9 cellular contexts compared by ENCODE assay signal in the genomic region with DNA sequence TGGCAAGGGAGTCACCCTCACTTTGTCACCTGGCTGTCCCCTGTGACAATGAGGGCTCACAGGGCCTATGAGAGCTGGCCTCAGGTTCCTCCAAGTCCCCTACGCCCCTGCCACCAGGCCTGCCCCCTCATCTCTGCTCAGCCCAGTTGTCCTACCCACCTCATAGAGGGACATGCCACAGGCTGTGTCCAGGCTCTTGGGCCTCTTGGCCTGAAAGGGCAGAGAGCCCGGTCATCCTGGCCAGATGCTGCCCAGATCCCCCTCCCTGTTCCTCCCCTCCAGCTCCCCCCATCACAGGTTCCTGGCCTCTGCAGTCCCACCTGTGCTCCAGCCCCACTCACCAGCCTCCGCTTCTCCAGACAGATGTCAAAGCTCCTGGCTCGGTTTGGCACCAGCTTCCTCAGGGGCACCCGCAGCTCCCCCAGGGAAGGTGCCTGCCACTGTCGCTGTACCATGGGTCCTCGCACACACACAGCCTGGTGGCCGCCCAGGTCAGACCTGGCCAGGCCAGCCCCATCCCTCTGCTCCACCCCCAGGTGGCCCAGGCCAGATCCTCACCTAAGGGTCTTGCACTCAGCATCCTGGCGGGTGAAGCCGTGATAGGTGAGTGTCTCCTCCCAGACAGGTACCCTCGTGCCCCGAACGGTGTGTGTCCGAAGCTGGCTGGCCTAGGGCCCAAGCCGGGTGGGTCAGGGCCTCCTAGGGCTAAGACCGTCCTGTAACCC. TPM values are rescaled to one million over a fixed set of nuclear protein-coding genes. Genes with fewer than 3 reads are reported as not detected.
DNase-seq lines count a peak whose midpoint lies in the region; ATAC-seq and TF ChIP-seq lines count a peak whose summit lies in the region.
"Had no signal": no experiment of that assay in that cellular context is flagged by ENCODE, and none has a peak within 500 bp of the region (broad histone marks: within the 10 kb centered on the region; RNA-seq: fewer than 3 reads in every experiment).

No MANE protein-coding gene starts in this region.

- no peaks in the 10 kb centered on the region for H3K27me3 ChIP-seq in CD4-positive, alpha-beta memory T cell (ENCODE audit: insufficient read depth, low read length)
- H3K27me3 ChIP-seq in neuronal stem cell (ENCODE audit: control insufficient read depth in 3 of 3, insufficient read depth in 3 of 3, low read depth in 1 of 3, low read length in 3 of 3) = peaks cover 0 to 9% (median 0%) of the 10 kb centered on the region in 3 experiments

- no peak overlapping the region for H4K91ac ChIP-seq in neuronal stem cell (ENCODE audit: low read depth, low read length, poor library complexity)

- H3K27ac Mint-ChIP-seq in CD4-positive, alpha-beta memory T cell = peak overlapping the region; percentile 97 to 99 (median 98)

- POLR2A ChIA-PET in CD4-positive, alpha-beta memory T cell (lab: Charles Lee; ENCODE audit: partially characterized antibody) = interaction anchor here (0.7 to 5.2 kb wide), 13 partner anchors 12 to 375 kb away, joined by 3 to 44 read pairs (median 4); a partner anchor contains a TSS

- DNase-seq in CD4-positive, alpha-beta memory T cell = no peak
- peak; percentile 69 for DNase-seq in coronary artery (ENCODE audit: low spot score)
- no peak for DNase-seq in neuronal stem cell (ENCODE audit: low spot score)
- no peak for DNase-seq in NOMO-1 treated with DMSO at 0.1 percent for 48 hours (lab: John Stamatoyannopoulos, UW; ENCODE audit: unreplicated experiment)
- DNase-seq: NCI-H524 treated with DMSO at 0.1 percent for 48 hours had no signal

- H3K9me3 ChIP-seq in CD4-positive, alpha-beta memory T cell (ENCODE audit: control insufficient read depth in 1 of 2, low read length in 2 of 2) = no peaks in the 10 kb centered on the region
- H3K9me3 ChIP-seq in KOPT-K1 (ENCODE audit: insufficient read depth, low read length, poor library complexity, severe bottlenecking) (no peaks in the 10 kb centered on the region), neuronal stem cell (replicated peaks in 1 of 2; ENCODE audit: control insufficient read depth in 2 of 2, insufficient read depth in 1 of 2, low read depth in 1 of 2, low read length in 2 of 2) (peaks cover 0 to 4% of the 10 kb centered on the region in 2 donors)

- peak overlapping the region; percentile 80 to 88 (median 85) for H3K4me3 Mint-ChIP-seq in CD4-positive, alpha-beta memory T cell

- no peak for TF ChIP-seq CTCF in coronary artery (IDR thresholded peaks at IDR 0.05)

- H2BK120ac ChIP-seq in neuronal stem cell (ENCODE audit: low read depth, low read length) = no peak overlapping the region

- H2BK15ac ChIP-seq in neuronal stem cell (ENCODE audit: low read length) = peak overlapping the region; percentile 74

- intact Hi-C loops in CD4-positive, alpha-beta memory T cell (cut with micrococcal nuclease) = loop anchor here (1.0 to 2.0 kb wide), 3 partner anchors 9 to 44 kb away; a partner anchor contains a TSS

- peaks cover 2% of the 10 kb centered on the region for H3K79me1 ChIP-seq in neuronal stem cell (ENCODE audit: low read depth, low read length)

- no peak overlapping the region for H4K8ac ChIP-seq in neuronal stem cell (ENCODE audit: low read depth, low read length)

- H3K36me3 ChIP-seq in CD4-positive, alpha-beta memory T cell (ENCODE audit: insufficient read depth, low read length) = peaks cover 22% of the 10 kb centered on the region
- H3K36me3 ChIP-seq in KOPT-K1 (ENCODE audit: insufficient read depth, low read length) (peaks cover 37% of the 10 kb centered on the region), neuronal stem cell (replicated peaks in 1 of 2; ENCODE audit: control insufficient read depth in 2 of 2, insufficient read depth in 2 of 2, low read length in 2 of 2) (peaks cover 14 to 29% of the 10 kb centered on the region in 2 donors)

- H3K23ac ChIP-seq in neuronal stem cell (ENCODE audit: low read depth, low read length, poor library complexity) = peak overlapping the region; percentile 93

- H2BK12ac ChIP-seq in neuronal stem cell (ENCODE audit: low read length) = peak overlapping the region; percentile 73

- peak overlapping the region; percentile 53 for H2BK5ac ChIP-seq in neuronal stem cell (ENCODE audit: low read length)

- H3K27ac ChIP-seq in CD4-positive, alpha-beta memory T cell (ENCODE audit: low read depth, low read length) = peak overlapping the region; percentile 94
- peak overlapping the region; percentile 87 for H3K27ac ChIP-seq in KOPT-K1 (ENCODE audit: low read depth, low read length, poor library complexity, severe bottlenecking)
- H3K27ac ChIP-seq in coronary artery = peak overlapping the region in 1 of 2 donors; percentile 70
- no peak overlapping the region for H3K27ac ChIP-seq in neuronal stem cell (replicated peaks; ENCODE audit: low read length)

- H3K27me3 Mint-ChIP-seq in CD4-positive, alpha-beta memory T cell = peaks cover 0 to 2% of the 10 kb centered on the region in 2 donors

- H2AFZ ChIP-seq in neuronal stem cell (ENCODE audit: low read length) = no peak overlapping the region

- CTCF ChIA-PET in CD4-positive, alpha-beta memory T cell (lab: Charles Lee; ENCODE audit: partially characterized antibody) = interaction anchor here (0.6 to 6.9 kb wide), 18 partner anchors 8 to 264 kb away, joined by 3 to 55 read pairs (median 4); a partner anchor contains a TSS

- ATAC-seq in GM21367 (IDR thresholded peaks at IDR 0.05; ENCODE audit: unreplicated experiment) (no peak), HG02973 (IDR thresholded peaks at IDR 0.05; ENCODE audit: unreplicated experiment) (no peak), HG02588 (IDR thresholded peaks at IDR 0.05; ENCODE audit: unreplicated experiment) (no peak)

- H3K14ac ChIP-seq in neuronal stem cell (ENCODE audit: low read length) = no peak overlapping the region

- peaks cover 13 to 37% (median 20%) of the 10 kb centered on the region in 4 donors for H3K4me1 Mint-ChIP-seq in CD4-positive, alpha-beta memory T cell

- H3K9ac ChIP-seq in neuronal stem cell (ENCODE audit: low read depth, low read length, poor library complexity) = no peak overlapping the region

- peak overlapping the region; percentile 76 for H3K18ac ChIP-seq in neuronal stem cell (ENCODE audit: low read length)

- peak overlapping the region; percentile 57 to 59 for H3K4me3 ChIP-seq in CD4-positive, alpha-beta memory T cell (ENCODE audit: low read length in 2 of 2)
- H3K4me3 ChIP-seq in coronary artery (peak overlapping the region; percentile 71), neuronal stem cell (ENCODE audit: low read length in 2 of 2) (no peak overlapping the region)

- no peak overlapping the region for H3K4me2 ChIP-seq in neuronal stem cell (ENCODE audit: insufficient read depth, low read length, poor library complexity, severe bottlenecking)

- no CpG with 5 or more reads among the region's 16 CpGs for WGBS in neuronal stem cell (ENCODE audit: extremely low coverage in 2 of 2, insufficient read length in 2 of 2, insufficient replicate concordance in 1 of 2), 2 donors

- peaks cover 33% of the 10 kb centered on the region for H3K4me1 ChIP-seq in CD4-positive, alpha-beta memory T cell (ENCODE audit: insufficient read depth, low read length)
- H3K4me1 ChIP-seq in neuronal stem cell (ENCODE audit: control insufficient read depth in 2 of 2, insufficient read depth in 1 of 2, low read depth in 1 of 2, low read length in 2 of 2) = peaks cover 9 to 25% of the 10 kb centered on the region in 2 donors

- H2AK5ac ChIP-seq in neuronal stem cell (ENCODE audit: low read depth, low read length) = peak overlapping the region; percentile 68

- H3K9me3 Mint-ChIP-seq in CD4-positive, alpha-beta memory T cell = no peaks in the 10 kb centered on the region

- H3K36me3 Mint-ChIP-seq in CD4-positive, alpha-beta memory T cell = peaks cover 4 to 24% of the 10 kb centered on the region in 2 donors

- no peak overlapping the region for H3K4ac ChIP-seq in neuronal stem cell (ENCODE audit: low read length)

RNA-seq across cellular contexts. Expression of a gene that starts 8.2 kb away (rescaled TPM):
- 100 to 1,000 TPM; 204 to 212 TPM for total RNA-seq in CD4-positive, alpha-beta memory T cell
- polyA plus RNA-seq in CD4-positive, alpha-beta memory T cell = 100 to 1,000 TPM; 124 to 133 TPM
- 71.8 TPM for polyA plus RNA-seq in neuronal stem cell (2013, experiment 1 of 2)
- polyA plus RNA-seq in neuronal stem cell (2013, experiment 2 of 2) = 67.2 TPM

RNA-seq across cellular contexts. Expression of a gene that starts 14.8 kb away (rescaled TPM):
- total RNA-seq in CD4-positive, alpha-beta memory T cell = 1 to 10 TPM; 3.1 to 4.3 TPM
- polyA plus RNA-seq in CD4-positive, alpha-beta memory T cell = 1 to 10 TPM; 2.0 to 4.5 TPM
- 7.6 TPM for polyA plus RNA-seq in neuronal stem cell (2013, experiment 1 of 2)
- 6.7 TPM for polyA plus RNA-seq in neuronal stem cell (2013, experiment 2 of 2)

RNA-seq across cellular contexts. Expression of a gene that starts 24.7 kb away (rescaled TPM):
- total RNA-seq in CD4-positive, alpha-beta memory T cell = not detected
- not detected for polyA plus RNA-seq in CD4-positive, alpha-beta memory T cell
- polyA plus RNA-seq in neuronal stem cell (2013, experiment 1 of 2) = 0.04 TPM
- 0.03 TPM for polyA plus RNA-seq in neuronal stem cell (2013, experiment 2 of 2)

RNA-seq across cellular contexts. Expression of a gene that starts 31.3 kb away (rescaled TPM):
- total RNA-seq in CD4-positive, alpha-beta memory T cell = 100 to 1,000 TPM; 134 to 143 TPM
- 100 to 1,000 TPM; 236 to 245 TPM for polyA plus RNA-seq in CD4-positive, alpha-beta memory T cell
- 927 TPM for polyA plus RNA-seq in neuronal stem cell (2013, experiment 1 of 2)
- polyA plus RNA-seq in neuronal stem cell (2013, experiment 2 of 2) = 915 TPM

RNA-seq across cellular contexts. Expression of a gene that starts 35.6 kb away (rescaled TPM):
- total RNA-seq in CD4-positive, alpha-beta memory T cell = not detected
- under 1 TPM in 1 of 2 donors, not detected in 1; 0.48 TPM for polyA plus RNA-seq in CD4-positive, alpha-beta memory T cell
- not detected for polyA plus RNA-seq in neuronal stem cell (2013, experiment 1 of 2)
- not detected for polyA plus RNA-seq in neuronal stem cell (2013, experiment 2 of 2)

Comparison
In these comparisons a context has a peak if more than half of its experiments do, and no peak if none do; other contexts are left out.
1. H3K4me3 ChIP-seq: peak in CD4-positive, alpha-beta memory T cell (2 of 2) and coronary artery (single experiment); none in neuronal stem cell (0 of 2).